Comparison of ENCODE assay signal across 1 cellular context in genomic region chr6:41426888-41427641, GRCh38.
TF ChIP-seq lines count a peak whose summit lies in the region.

No MANE protein-coding gene starts in this region.

TF ChIP-seq in HepG2, 621 proteins besides CTCF, POLR2A, EP300 and RAD21 (continued from another document and continues in another):
- TF ChIP-seq HMG20B (CRISPR knock-in tag; conservative IDR thresholded peaks at IDR 0.05) (no peak), ZNF512B (CRISPR knock-in tag; IDR thresholded peaks at IDR 0.05; ENCODE audit: borderline replicate concordance) (0 out of 2 replicates have a peak, but pooled peaks have one; percentile 12), SMYD3 (CRISPR knock-in tag; IDR thresholded peaks at IDR 0.05) (no peak), ZNF598 (CRISPR knock-in tag; IDR thresholded peaks at IDR 0.05; ENCODE audit: borderline replicate concordance) (no peak), ZNF326 (CRISPR knock-in tag; IDR thresholded peaks at IDR 0.05; ENCODE audit: borderline replicate concordance) (no peak), KLF15 (CRISPR knock-in tag; IDR thresholded peaks at IDR 0.05; ENCODE audit: borderline replicate concordance) (no peak), CREB1 (IDR thresholded peaks at IDR 0.05) (no peak), CREB1 (CRISPR knock-in tag; IDR thresholded peaks at IDR 0.05) (no peak), ZNF235 (CRISPR knock-in tag; IDR thresholded peaks at IDR 0.05; ENCODE audit: borderline replicate concordance) (no peak), ZNF44 (CRISPR knock-in tag; IDR thresholded peaks at IDR 0.05) (no peak), IKZF4 (CRISPR knock-in tag; IDR thresholded peaks at IDR 0.05; ENCODE audit: borderline replicate concordance, low read depth, not compliant biosample characterization) (no peak), PPARG (CRISPR knock-in tag; conservative IDR thresholded peaks at IDR 0.05) (no peak), ETS1 (CRISPR knock-in tag; IDR thresholded peaks at IDR 0.05) (no peak), FOXA1 (IDR thresholded peaks at IDR 0.05) (no peak), FOXA1 (CRISPR knock-in tag; IDR thresholded peaks at IDR 0.05) (0 out of 2 replicates have a peak, but pooled peaks have one; percentile 18), ZXDC (CRISPR knock-in tag; IDR thresholded peaks at IDR 0.05) (0 out of 2 replicates have a peak, but pooled peaks have one; percentile 62), TSC22D2 (CRISPR knock-in tag; IDR thresholded peaks at IDR 0.05; ENCODE audit: borderline replicate concordance) (no peak), KDM5A (IDR thresholded peaks at IDR 0.05; ENCODE audit: borderline replicate concordance, low read length) (no peak), SOX6 (IDR thresholded peaks at IDR 0.05) (no peak), SOX6 (CRISPR knock-in tag; IDR thresholded peaks at IDR 0.05) (no peak), ZNF34 (CRISPR knock-in tag; IDR thresholded peaks at IDR 0.05; ENCODE audit: borderline replicate concordance) (no peak), KDM3A (CRISPR knock-in tag; IDR thresholded peaks at IDR 0.05; ENCODE audit: low read depth) (no peak; the same call in 1 of the 2 replicates), MATR3 (CRISPR knock-in tag; IDR thresholded peaks at IDR 0.05) (no peak), KDM4B (CRISPR knock-in tag; IDR thresholded peaks at IDR 0.05) (no peak; the same call in 1 of the 2 replicates), CHD4 (IDR thresholded peaks at IDR 0.05; ENCODE audit: borderline replicate concordance, low read length) (peak; percentile 63; the same call in 1 of the 2 replicates), PAWR (CRISPR knock-in tag; IDR thresholded peaks at IDR 0.05; ENCODE audit: borderline replicate concordance) (no peak), TFDP1 (CRISPR knock-in tag; IDR thresholded peaks at IDR 0.05; ENCODE audit: borderline replicate concordance) (no peak), ZNF138 (CRISPR knock-in tag; IDR thresholded peaks at IDR 0.05; ENCODE audit: low read depth) (no peak), MTF2 (CRISPR knock-in tag; IDR thresholded peaks at IDR 0.05; ENCODE audit: borderline replicate concordance) (peak; percentile 88), MXD4 (CRISPR knock-in tag; IDR thresholded peaks at IDR 0.05) (no peak), HIVEP1 (CRISPR knock-in tag; IDR thresholded peaks at IDR 0.05) (peak; percentile 23; the same call in 1 of the 2 replicates), ZNF572 (CRISPR knock-in tag; IDR thresholded peaks at IDR 0.05) (no peak), ZNF407 (CRISPR knock-in tag; IDR thresholded peaks at IDR 0.05; ENCODE audit: not compliant biosample characterization) (no peak), PAF1 (CRISPR knock-in tag; IDR thresholded peaks at IDR 0.05) (no peak), MEF2D (CRISPR knock-in tag; IDR thresholded peaks at IDR 0.05) (no peak), ZFP36 (IDR thresholded peaks at IDR 0.05; ENCODE audit: borderline replicate concordance, low read depth, low read length, partially characterized antibody) (no peak), PHF20 (CRISPR knock-in tag; IDR thresholded peaks at IDR 0.05) (no peak), ATAD3A (CRISPR knock-in tag; IDR thresholded peaks at IDR 0.05) (no peak), SOX13 (IDR thresholded peaks at IDR 0.05) (no peak), SOX13 (CRISPR knock-in tag; conservative IDR thresholded peaks at IDR 0.05 in 1 of 2, IDR thresholded peaks at IDR 0.05 in 1 of 2) (no peak), ZNF225 (CRISPR knock-in tag; IDR thresholded peaks at IDR 0.05) (no peak), REXO4 (CRISPR knock-in tag; IDR thresholded peaks at IDR 0.05; ENCODE audit: borderline replicate concordance) (no peak), RNF2 (conservative IDR thresholded peaks at IDR 0.05; ENCODE audit: low read depth) (no peak), ZNF30 (CRISPR knock-in tag; IDR thresholded peaks at IDR 0.05) (no peak), ZBTB38 (CRISPR knock-in tag; IDR thresholded peaks at IDR 0.05) (no peak)
- TF ChIP-seq, protein P1, sequence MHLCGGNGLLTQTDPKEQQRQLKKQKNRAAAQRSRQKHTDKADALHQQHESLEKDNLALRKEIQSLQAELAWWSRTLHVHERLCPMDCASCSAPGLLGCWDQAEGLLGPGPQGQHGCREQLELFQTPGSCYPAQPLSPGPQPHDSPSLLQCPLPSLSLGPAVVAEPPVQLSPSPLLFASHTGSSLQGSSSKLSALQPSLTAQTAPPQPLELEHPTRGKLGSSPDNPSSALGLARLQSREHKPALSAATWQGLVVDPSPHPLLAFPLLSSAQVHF (CRISPR knock-in tag; IDR thresholded peaks at IDR 0.05), result no peak
- TF ChIP-seq, protein P2, sequence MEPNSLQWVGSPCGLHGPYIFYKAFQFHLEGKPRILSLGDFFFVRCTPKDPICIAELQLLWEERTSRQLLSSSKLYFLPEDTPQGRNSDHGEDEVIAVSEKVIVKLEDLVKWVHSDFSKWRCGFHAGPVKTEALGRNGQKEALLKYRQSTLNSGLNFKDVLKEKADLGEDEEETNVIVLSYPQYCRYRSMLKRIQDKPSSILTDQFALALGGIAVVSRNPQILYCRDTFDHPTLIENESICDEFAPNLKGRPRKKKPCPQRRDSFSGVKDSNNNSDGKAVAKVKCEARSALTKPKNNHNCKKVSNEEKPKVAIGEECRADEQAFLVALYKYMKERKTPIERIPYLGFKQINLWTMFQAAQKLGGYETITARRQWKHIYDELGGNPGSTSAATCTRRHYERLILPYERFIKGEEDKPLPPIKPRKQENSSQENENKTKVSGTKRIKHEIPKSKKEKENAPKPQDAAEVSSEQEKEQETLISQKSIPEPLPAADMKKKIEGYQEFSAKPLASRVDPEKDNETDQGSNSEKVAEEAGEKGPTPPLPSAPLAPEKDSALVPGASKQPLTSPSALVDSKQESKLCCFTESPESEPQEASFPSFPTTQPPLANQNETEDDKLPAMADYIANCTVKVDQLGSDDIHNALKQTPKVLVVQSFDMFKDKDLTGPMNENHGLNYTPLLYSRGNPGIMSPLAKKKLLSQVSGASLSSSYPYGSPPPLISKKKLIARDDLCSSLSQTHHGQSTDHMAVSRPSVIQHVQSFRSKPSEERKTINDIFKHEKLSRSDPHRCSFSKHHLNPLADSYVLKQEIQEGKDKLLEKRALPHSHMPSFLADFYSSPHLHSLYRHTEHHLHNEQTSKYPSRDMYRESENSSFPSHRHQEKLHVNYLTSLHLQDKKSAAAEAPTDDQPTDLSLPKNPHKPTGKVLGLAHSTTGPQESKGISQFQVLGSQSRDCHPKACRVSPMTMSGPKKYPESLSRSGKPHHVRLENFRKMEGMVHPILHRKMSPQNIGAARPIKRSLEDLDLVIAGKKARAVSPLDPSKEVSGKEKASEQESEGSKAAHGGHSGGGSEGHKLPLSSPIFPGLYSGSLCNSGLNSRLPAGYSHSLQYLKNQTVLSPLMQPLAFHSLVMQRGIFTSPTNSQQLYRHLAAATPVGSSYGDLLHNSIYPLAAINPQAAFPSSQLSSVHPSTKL (CRISPR knock-in tag; IDR thresholded peaks at IDR 0.05), result no peak
